In the genomic region with DNA sequence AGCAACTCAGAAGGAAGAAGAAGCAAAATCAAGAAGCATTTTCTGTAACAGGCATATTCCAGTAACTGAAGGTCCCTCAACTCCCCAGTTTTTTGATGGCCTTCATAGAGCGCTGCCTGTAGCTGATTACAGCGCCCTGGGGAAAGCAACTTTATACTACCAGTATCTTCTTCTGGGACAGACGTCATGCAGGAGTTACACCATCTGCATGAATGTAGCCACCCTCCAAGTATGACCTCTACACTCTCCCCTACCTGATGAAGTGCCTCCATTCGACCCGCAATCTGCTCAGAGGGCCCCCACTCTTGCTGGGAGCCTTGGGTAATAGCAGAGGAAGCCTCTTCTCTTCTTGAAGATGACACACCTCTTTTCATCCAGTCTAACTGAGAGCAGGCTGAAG, we compare ENCODE assay signal across 5 cellular contexts. TPM values are rescaled to one million over a fixed set of nuclear protein-coding genes. Genes with fewer than 3 reads are reported as not detected.
"Had no signal": no experiment of that assay in that cellular context is flagged by ENCODE, and none has a peak within 500 bp of the region (broad histone marks: within the 10 kb centered on the region; RNA-seq: fewer than 3 reads in every experiment).

No MANE protein-coding gene starts in this region.

- H3K27ac ChIP-seq: HL-60 had no signal

- H3K4me3 ChIP-seq: K562 had no signal

- DNase-seq: IMR-90, KBM-7 had no signal

RNA-seq across cellular contexts. Expression of gene SH3TC2, which starts 21.0 kb away (rescaled TPM):
- polyA plus RNA-seq: IgD-negative memory B cell had no signal
